ENCODE assay signal across 1 cellular context in genomic region chr2:85873679-85874078, GRCh38.
TF ChIP-seq lines count a peak whose summit lies in the region.

No MANE protein-coding gene starts in this region.

TF ChIP-seq in WTC11, 78 proteins besides CTCF, POLR2A, EP300 and RAD21 (continued from another document):
- TF ChIP-seq, protein P1, sequence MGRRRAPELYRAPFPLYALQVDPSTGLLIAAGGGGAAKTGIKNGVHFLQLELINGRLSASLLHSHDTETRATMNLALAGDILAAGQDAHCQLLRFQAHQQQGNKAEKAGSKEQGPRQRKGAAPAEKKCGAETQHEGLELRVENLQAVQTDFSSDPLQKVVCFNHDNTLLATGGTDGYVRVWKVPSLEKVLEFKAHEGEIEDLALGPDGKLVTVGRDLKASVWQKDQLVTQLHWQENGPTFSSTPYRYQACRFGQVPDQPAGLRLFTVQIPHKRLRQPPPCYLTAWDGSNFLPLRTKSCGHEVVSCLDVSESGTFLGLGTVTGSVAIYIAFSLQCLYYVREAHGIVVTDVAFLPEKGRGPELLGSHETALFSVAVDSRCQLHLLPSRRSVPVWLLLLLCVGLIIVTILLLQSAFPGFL (CRISPR knock-in tag; IDR thresholded peaks at IDR 0.05; ENCODE audit: borderline replicate concordance) = no peak
- TF ChIP-seq, protein P2, sequence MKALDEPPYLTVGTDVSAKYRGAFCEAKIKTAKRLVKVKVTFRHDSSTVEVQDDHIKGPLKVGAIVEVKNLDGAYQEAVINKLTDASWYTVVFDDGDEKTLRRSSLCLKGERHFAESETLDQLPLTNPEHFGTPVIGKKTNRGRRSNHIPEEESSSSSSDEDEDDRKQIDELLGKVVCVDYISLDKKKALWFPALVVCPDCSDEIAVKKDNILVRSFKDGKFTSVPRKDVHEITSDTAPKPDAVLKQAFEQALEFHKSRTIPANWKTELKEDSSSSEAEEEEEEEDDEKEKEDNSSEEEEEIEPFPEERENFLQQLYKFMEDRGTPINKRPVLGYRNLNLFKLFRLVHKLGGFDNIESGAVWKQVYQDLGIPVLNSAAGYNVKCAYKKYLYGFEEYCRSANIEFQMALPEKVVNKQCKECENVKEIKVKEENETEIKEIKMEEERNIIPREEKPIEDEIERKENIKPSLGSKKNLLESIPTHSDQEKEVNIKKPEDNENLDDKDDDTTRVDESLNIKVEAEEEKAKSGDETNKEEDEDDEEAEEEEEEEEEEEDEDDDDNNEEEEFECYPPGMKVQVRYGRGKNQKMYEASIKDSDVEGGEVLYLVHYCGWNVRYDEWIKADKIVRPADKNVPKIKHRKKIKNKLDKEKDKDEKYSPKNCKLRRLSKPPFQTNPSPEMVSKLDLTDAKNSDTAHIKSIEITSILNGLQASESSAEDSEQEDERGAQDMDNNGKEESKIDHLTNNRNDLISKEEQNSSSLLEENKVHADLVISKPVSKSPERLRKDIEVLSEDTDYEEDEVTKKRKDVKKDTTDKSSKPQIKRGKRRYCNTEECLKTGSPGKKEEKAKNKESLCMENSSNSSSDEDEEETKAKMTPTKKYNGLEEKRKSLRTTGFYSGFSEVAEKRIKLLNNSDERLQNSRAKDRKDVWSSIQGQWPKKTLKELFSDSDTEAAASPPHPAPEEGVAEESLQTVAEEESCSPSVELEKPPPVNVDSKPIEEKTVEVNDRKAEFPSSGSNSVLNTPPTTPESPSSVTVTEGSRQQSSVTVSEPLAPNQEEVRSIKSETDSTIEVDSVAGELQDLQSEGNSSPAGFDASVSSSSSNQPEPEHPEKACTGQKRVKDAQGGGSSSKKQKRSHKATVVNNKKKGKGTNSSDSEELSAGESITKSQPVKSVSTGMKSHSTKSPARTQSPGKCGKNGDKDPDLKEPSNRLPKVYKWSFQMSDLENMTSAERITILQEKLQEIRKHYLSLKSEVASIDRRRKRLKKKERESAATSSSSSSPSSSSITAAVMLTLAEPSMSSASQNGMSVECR (CRISPR knock-in tag; IDR thresholded peaks at IDR 0.05; ENCODE audit: borderline replicate concordance) = no peak
- TF ChIP-seq ZNF423 (CRISPR knock-in tag; IDR thresholded peaks at IDR 0.05) = no peak
- TF ChIP-seq ZBTB21 (CRISPR knock-in tag; IDR thresholded peaks at IDR 0.05; ENCODE audit: borderline replicate concordance) = no peak
- no peak for TF ChIP-seq SP1 (CRISPR knock-in tag; conservative IDR thresholded peaks at IDR 0.05)
- no peak for TF ChIP-seq ZNF425 (CRISPR knock-in tag; conservative IDR thresholded peaks at IDR 0.05)
- no peak for TF ChIP-seq TCF7 (CRISPR knock-in tag; IDR thresholded peaks at IDR 0.05; ENCODE audit: low read depth)
- TF ChIP-seq FOXK1 (CRISPR knock-in tag; IDR thresholded peaks at IDR 0.05) = no peak
TF ChIP-seq in WTC11: peak in this region for 0.
